ENCODE assay signal across 22 cellular contexts in genomic region chr14:32726516-32726915, GRCh38.
"Had no signal": no experiment of that assay in that cellular context is flagged by ENCODE, and none has a peak within 500 bp of the region (broad histone marks: within the 10 kb centered on the region; RNA-seq: fewer than 3 reads in every experiment).

No MANE protein-coding gene starts in this region.

- H3K36me3 Mint-ChIP-seq: activated naive CD8-positive, alpha-beta T cell; natural killer cell had no signal

- H3K4me3 Mint-ChIP-seq: activated naive CD8-positive, alpha-beta T cell; activated T-cell treated with anti-CD3 and anti-CD28 coated beads, Interleukin-2, amount 50 U/mL, for 72 hours; natural killer cell; stimulated activated naive CD8-positive, alpha-beta T cell treated with anti-CD3 and anti-CD28 coated beads, Interleukin-15, Interleukin-2, amounts not matched to agents 100 ng/mL and 50 ng/mL, for 24 hours had no signal

- H3K27me3 Mint-ChIP-seq: activated naive CD8-positive, alpha-beta T cell had no signal

- H3K36me3 ChIP-seq: esophagus muscularis mucosa, left ventricle myocardium inferior, ovary, right lobe of liver, thyroid gland, upper lobe of right lung had no signal

- H3K27me3 ChIP-seq: esophagus muscularis mucosa, ovary, right lobe of liver, thyroid gland, upper lobe of right lung had no signal

- H3K9me3 ChIP-seq: esophagus muscularis mucosa, left ventricle myocardium inferior, ovary, right lobe of liver, thyroid gland, upper lobe of right lung had no signal

- H3K4me1 Mint-ChIP-seq: natural killer cell had no signal

- ATAC-seq: activated T-cell treated with anti-CD3 and anti-CD28 coated beads, Interleukin-2, amount 50 U/mL, for 72 hours; natural killer cell; upper lobe of right lung had no signal

- DNase-seq: activated CD4-positive, alpha-beta T cell treated with anti-CD3 and anti-CD28 coated beads for 4 hours; activated CD4-positive, alpha-beta T cell treated with anti-CD3 and anti-CD28 coated beads, Interleukin-2, amount 50 U/mL, for 4 hours; activated naive CD4-positive, alpha-beta T cell treated with Interleukin-2 at 50 U/mL for 16 hours; activated T-cell treated with anti-CD3 and anti-CD28 coated beads for 4 hours; activated T-cell treated with anti-CD3 and anti-CD28 coated beads, Interleukin-2, amount 50 U/mL, for 72 hours; anterior cingulate cortex; cerebellar nuclear complex; foreskin melanocyte; left ventricle myocardium inferior; mesendoderm; natural killer cell; ovary; right lobe of liver; stimulated activated CD4-positive, alpha-beta T cell treated with anti-CD3 and anti-CD28 coated beads, Interleukin-2, amount 100 ng/mL, for 48 hours; thyroid gland; upper lobe of right lung had no signal

- H3K9me3 Mint-ChIP-seq: activated T-cell treated with anti-CD3 and anti-CD28 coated beads, Interleukin-2, amount 50 U/mL, for 72 hours; stimulated activated naive CD8-positive, alpha-beta T cell treated with anti-CD3 and anti-CD28 coated beads, Interleukin-15, Interleukin-2, amounts not matched to agents 100 ng/mL and 50 ng/mL, for 24 hours had no signal

- H3K4me1 ChIP-seq: thyroid gland, upper lobe of right lung had no signal

- H3K4me3 ChIP-seq: esophagus muscularis mucosa, left ventricle myocardium inferior, lung, ovary, right lobe of liver, thyroid gland, upper lobe of right lung had no signal

- H3K27ac Mint-ChIP-seq: activated naive CD8-positive, alpha-beta T cell; activated T-cell treated with anti-CD3 and anti-CD28 coated beads, Interleukin-2, amount 50 U/mL, for 72 hours; natural killer cell; progenitor cell of endocrine pancreas; stimulated activated naive CD8-positive, alpha-beta T cell treated with anti-CD3 and anti-CD28 coated beads, Interleukin-15, Interleukin-2, amounts not matched to agents 100 ng/mL and 50 ng/mL, for 24 hours had no signal

- H3K27ac ChIP-seq: esophagus muscularis mucosa, left ventricle myocardium inferior, ovary, right lobe of liver, thyroid gland, upper lobe of right lung, VCaP had no signal
